Comparison of ENCODE assay signal across 16 cellular contexts in genomic region chr4:101956068-101956805, GRCh38.
"Had no signal": no experiment of that assay in that cellular context is flagged by ENCODE, and none has a peak within 500 bp of the region (broad histone marks: within the 10 kb centered on the region; RNA-seq: fewer than 3 reads in every experiment).

No MANE protein-coding gene starts in this region.

- H2AFZ ChIP-seq: parathyroid adenoma had no signal

- FAIRE-seq: astrocyte, bronchial epithelial cell, small intestine had no signal

- ATAC-seq: activated T-cell treated with anti-CD3 and anti-CD28 coated beads, Interleukin-2, amount 50 U/mL, for 72 hours; natural killer cell treated with Interleukin-12 subunit alpha and Interleukin-12 subunit beta and Interleukin-15 and Interleukin-18, amount 100 ng/mL, for 72 hours; right lobe of liver; T-cell had no signal

- H3K79me2 ChIP-seq: parathyroid adenoma had no signal

- H3K9me3 ChIP-seq: neutrophil, right lobe of liver had no signal

- H3K36me3 ChIP-seq: neutrophil, right lobe of liver had no signal

- H3K27ac ChIP-seq: neutrophil, parathyroid adenoma, right lobe of liver had no signal

- DNase-seq: activated CD4-positive, alpha-beta T cell treated with anti-CD3 and anti-CD28 coated beads for 1 hour; activated CD4-positive, alpha-beta T cell treated with anti-CD3 and anti-CD28 coated beads, Interleukin-2, amount 50 U/mL, for 4 hours; activated gamma-delta T cell; activated T-cell treated with anti-CD3 and anti-CD28 coated beads, Interleukin-2, amount 50 U/mL, for 72 hours; cerebellar nuclear complex; effector memory CD4-positive, alpha-beta T cell; right lobe of liver; small intestine; stimulated activated CD4-positive, alpha-beta T cell treated with anti-CD3 and anti-CD28 coated beads, Interleukin-4, amount 100 ng/mL, for 24 hours; stimulated activated naive CD4-positive, alpha-beta T cell; T-cell had no signal

- H3K9ac ChIP-seq: parathyroid adenoma had no signal

- H3K4me3 ChIP-seq: right lobe of liver had no signal

- H3K4me1 ChIP-seq: parathyroid adenoma, right lobe of liver had no signal

- H3K27me3 ChIP-seq: neutrophil, right lobe of liver had no signal
